29 cellular contexts compared by ENCODE assay signal in the genomic region with DNA sequence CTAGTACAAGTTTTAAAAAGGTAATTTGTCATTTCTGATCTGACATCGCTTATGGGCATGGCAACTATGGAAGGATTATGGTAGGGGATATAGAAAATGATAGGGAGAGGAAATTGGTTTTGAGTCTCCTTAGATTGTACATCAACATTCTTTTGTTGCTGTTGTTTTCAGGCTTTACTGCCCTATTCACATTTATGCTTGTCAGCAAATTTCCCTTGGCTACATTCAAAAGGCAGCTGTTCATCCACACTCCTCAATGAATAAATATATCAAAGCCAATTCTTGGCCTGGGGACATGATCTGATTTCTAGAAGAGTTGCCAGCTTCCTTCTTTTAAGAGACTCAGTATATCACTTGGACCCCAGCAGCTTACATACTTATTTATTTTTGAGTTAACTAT.
"Had no signal": no experiment of that assay in that cellular context is flagged by ENCODE, and none has a peak within 500 bp of the region (broad histone marks: within the 10 kb centered on the region; RNA-seq: fewer than 3 reads in every experiment).

No MANE protein-coding gene starts in this region.

- H3K9me3 Mint-ChIP-seq: endodermal cell; neural crest cell; stimulated activated naive B cell treated with anti-CD40 and anti-IgM and Interleukin-4, amounts not matched to agents 10 μg/mL and 1 μg/mL and 100 μg/mL, for 72 hours; T-helper 2 cell treated with Interferon-gamma antibody and Interleukin-4, amounts not matched to agents 5 μg/mL and 100 μg/mL, for 36 hours had no signal

- H3K27me3 ChIP-seq: breast epithelium, esophagus squamous epithelium, gastroesophageal sphincter, heart left ventricle, thyroid gland, upper lobe of right lung had no signal

- H3K4me3 Mint-ChIP-seq: activated CD4-positive, alpha-beta T cell treated with anti-CD3 and anti-CD28 coated beads, Interleukin-2, amount 10 ng/mL, durations not matched to agents 7 days and 5 days; activated CD8-positive, alpha-beta T cell treated with anti-CD3 and anti-CD28 coated beads for 36 hours; activated naive CD8-positive, alpha-beta T cell treated with anti-CD3 and anti-CD28 coated beads for 36 hours; activated T-cell treated with anti-CD3 and anti-CD28 coated beads, Interleukin-2, amount 50 U/mL, for 4 hours; endodermal cell; naive thymus-derived CD4-positive, alpha-beta T cell; neural crest cell; stimulated activated naive B cell treated with anti-CD40 and anti-IgM and Interleukin-4, amounts not matched to agents 10 μg/mL and 1 μg/mL and 100 μg/mL, for 72 hours; T-cell; T-helper 2 cell treated with Interferon-gamma antibody and Interleukin-4, amounts not matched to agents 5 μg/mL and 100 μg/mL, for 36 hours had no signal

- H3K4me1 Mint-ChIP-seq: activated CD4-positive, alpha-beta T cell treated with anti-CD3 and anti-CD28 coated beads, Interleukin-2, amount 10 ng/mL, durations not matched to agents 7 days and 5 days; activated naive CD8-positive, alpha-beta T cell treated with anti-CD3 and anti-CD28 coated beads for 36 hours; naive thymus-derived CD4-positive, alpha-beta T cell; stimulated activated naive B cell treated with anti-CD40 and anti-IgM and Interleukin-4, amounts not matched to agents 10 μg/mL and 1 μg/mL and 100 μg/mL, for 72 hours; T-cell had no signal

- H3K36me3 ChIP-seq: breast epithelium, esophagus squamous epithelium, gastroesophageal sphincter, heart left ventricle, lower lobe of right lung, thyroid gland, upper lobe of right lung had no signal

- ATAC-seq: activated CD4-positive, CD25-positive, alpha-beta regulatory T cell treated with anti-CD3 and anti-CD28 coated beads, Interleukin-2, amount 50 U/mL, for 24 hours; activated CD8-positive, alpha-beta T cell treated with anti-CD3 and anti-CD28 coated beads for 36 hours; activated T-cell treated with anti-CD3 and anti-CD28 coated beads, Interleukin-2, amount 50 U/mL, for 4 hours; gastroesophageal sphincter; heart left ventricle; left lobe of liver; lower lobe of right lung; naive thymus-derived CD4-positive, alpha-beta T cell; stimulated activated naive B cell treated with anti-CD40 and anti-IgM and Interleukin-4, amounts not matched to agents 10 μg/mL and 1 μg/mL and 100 μg/mL, for 72 hours; T-cell; upper lobe of right lung had no signal

- H3K27ac ChIP-seq: breast epithelium, coronary artery, esophagus squamous epithelium, gastroesophageal sphincter, heart left ventricle, lower lobe of right lung, thyroid gland, upper lobe of right lung, VCaP had no signal

- H3K9me3 ChIP-seq: breast epithelium, esophagus squamous epithelium, gastroesophageal sphincter, lower lobe of right lung, thyroid gland, upper lobe of right lung had no signal

- H3K36me3 Mint-ChIP-seq: stimulated activated naive B cell treated with anti-CD40 and anti-IgM and Interleukin-4, amounts not matched to agents 10 μg/mL and 1 μg/mL and 100 μg/mL, for 72 hours had no signal

- DNase-seq: activated CD4-positive, alpha-beta T cell treated with anti-CD3 and anti-CD28 coated beads, Interleukin-2, amount 10 ng/mL, durations not matched to agents 7 days and 5 days; activated CD8-positive, alpha-beta T cell treated with anti-CD3 and anti-CD28 coated beads for 36 hours; activated naive CD4-positive, alpha-beta T cell; activated naive CD8-positive, alpha-beta T cell treated with anti-CD3 and anti-CD28 coated beads for 36 hours; activated T-cell treated with anti-CD3 and anti-CD28 coated beads, Interleukin-2, amount 50 U/mL, for 4 hours; endodermal cell; esophagus squamous epithelium; heart left ventricle; islet precursor cell; lower lobe of right lung; naive thymus-derived CD4-positive, alpha-beta T cell; occipital lobe; posterior cingulate gyrus; retina; stimulated activated CD4-positive, alpha-beta T cell treated with anti-CD3 and anti-CD28 coated beads, Interleukin-2, amount 100 ng/mL, for 48 hours; stimulated activated CD8-positive, alpha-beta memory T cell treated with anti-CD3 and anti-CD28 coated beads, Interleukin-4, amount 100 ng/mL, for 48 hours; stimulated activated naive B cell treated with anti-CD40 and anti-IgM and Interleukin-4, amounts not matched to agents 10 μg/mL and 1 μg/mL and 100 μg/mL, for 72 hours; T-cell; thyroid gland; upper lobe of right lung had no signal

- H3K4me1 ChIP-seq: breast epithelium, esophagus squamous epithelium, gastroesophageal sphincter, heart left ventricle, lower lobe of right lung, thyroid gland, upper lobe of right lung had no signal

- H3K27me3 Mint-ChIP-seq: activated CD4-positive, alpha-beta T cell treated with anti-CD3 and anti-CD28 coated beads, Interleukin-2, amount 10 ng/mL, durations not matched to agents 7 days and 5 days; activated CD8-positive, alpha-beta T cell treated with anti-CD3 and anti-CD28 coated beads for 36 hours; activated naive CD8-positive, alpha-beta T cell treated with anti-CD3 and anti-CD28 coated beads for 36 hours; naive thymus-derived CD4-positive, alpha-beta T cell; stimulated activated naive B cell treated with anti-CD40 and anti-IgM and Interleukin-4, amounts not matched to agents 10 μg/mL and 1 μg/mL and 100 μg/mL, for 72 hours; T-cell had no signal

- H3K27ac Mint-ChIP-seq: activated CD4-positive, alpha-beta T cell treated with anti-CD3 and anti-CD28 coated beads, Interleukin-2, amount 10 ng/mL, durations not matched to agents 7 days and 5 days; activated CD8-positive, alpha-beta T cell treated with anti-CD3 and anti-CD28 coated beads for 36 hours; activated naive CD8-positive, alpha-beta T cell treated with anti-CD3 and anti-CD28 coated beads for 36 hours; activated T-helper 2 cell treated with anti-CD3 and anti-CD28 coated beads, Interferon-gamma antibody, Interleukin-2, Interleukin-4, amounts not matched to agents 10 μg/mL and 5 μg/mL and 100 μg/mL, durations not matched to agents 14 hours and 24 hours and 36 hours; endodermal cell; naive thymus-derived CD4-positive, alpha-beta T cell; stimulated activated naive B cell treated with anti-CD40 and anti-IgM and Interleukin-4, amounts not matched to agents 10 μg/mL and 1 μg/mL and 100 μg/mL, for 72 hours; T-cell; T-helper 2 cell treated with Interferon-gamma antibody and Interleukin-4, amounts not matched to agents 5 μg/mL and 100 μg/mL, for 36 hours had no signal

- H3K4me3 ChIP-seq: breast epithelium, coronary artery, esophagus squamous epithelium, gastroesophageal sphincter, heart left ventricle, lower lobe of right lung, thyroid gland, upper lobe of right lung had no signal
